In genomic region chr6:37994238-37994637, GRCh38 we compare ENCODE assay signal across 11 cellular contexts.
DNase-seq lines count a peak whose midpoint lies in the region; ATAC-seq and TF ChIP-seq lines count a peak whose summit lies in the region.
"Had no signal": no experiment of that assay in that cellular context is flagged by ENCODE, and none has a peak within 500 bp of the region (broad histone marks: within the 10 kb centered on the region; RNA-seq: fewer than 3 reads in every experiment).

No MANE protein-coding gene starts in this region.

- peaks cover 25 to 62% (median 51%) of the 10 kb centered on the region in 4 donors for H3K4me1 ChIP-seq in esophagus muscularis mucosa
- H3K4me1 ChIP-seq: BLaER1 had no signal

- ATAC-seq in SK-N-SH treated with all-trans-retinoic acid at 6 μM for 48 hours (peak; percentile 35; the same call in 2 of the 3 replicates), HG02970 (IDR thresholded peaks at IDR 0.05; ENCODE audit: low FRiP score, unreplicated experiment) (no peak)
- ATAC-seq: HCT116 had no signal

- intact Hi-C loops in esophagus muscularis mucosa (cut with DNase I), result no loop called here

- no peak overlapping the region for H3K27ac ChIP-seq in esophagus muscularis mucosa (replicated peaks in 1 of 4)
- H3K27ac ChIP-seq: BLaER1 had no signal

- no peak overlapping the region for H3K4me3 ChIP-seq in esophagus muscularis mucosa
- H3K4me3 ChIP-seq: BLaER1 had no signal

- peak; percentile 9 for DNase-seq in Daoy (ENCODE audit: low read depth)
- DNase-seq in NCI-H1417 (lab: John Stamatoyannopoulos, UW), result peak in 2 of 3 experiments; percentile 73
- peak; percentile 18 for DNase-seq in left kidney (ENCODE audit: low read depth, low spot score)
- no peak for DNase-seq in esophagus muscularis mucosa (ENCODE audit: extremely low spot score)
- DNase-seq in HT-29 (ENCODE audit: low spot score), result no peak
- DNase-seq in retina, result no peak
- DNase-seq: mesenchymal stem cell had no signal

- no peaks in the 10 kb centered on the region for H3K9me3 ChIP-seq in esophagus muscularis mucosa

- H3K27me3 ChIP-seq in esophagus muscularis mucosa, result no peaks in the 10 kb centered on the region
- H3K27me3 ChIP-seq: BLaER1 had no signal

- TF ChIP-seq CTCF in esophagus muscularis mucosa (IDR thresholded peaks at IDR 0.05), result no peak

- TF ChIP-seq POLR2A in esophagus muscularis mucosa (IDR thresholded peaks at IDR 0.05; ENCODE audit: low read depth), result no peak

- no peak for TF ChIP-seq EP300 in esophagus muscularis mucosa (IDR thresholded peaks at IDR 0.05)

- no peaks in the 10 kb centered on the region for H3K36me3 ChIP-seq in esophagus muscularis mucosa
- H3K36me3 ChIP-seq: BLaER1 had no signal

- WGBS in esophagus muscularis mucosa, result 50% methylated on average over 2 of the region's 2 CpGs

TF ChIP-seq in SK-N-SH treated with all-trans-retinoic acid at 6 μM for 48 hours, 23 proteins besides CTCF, POLR2A, EP300 and RAD21:
- TF ChIP-seq ZC3H10 (CRISPR knock-in tag; IDR thresholded peaks at IDR 0.05), result no peak
- TF ChIP-seq ZNF8 (CRISPR knock-in tag; IDR thresholded peaks at IDR 0.05), result no peak
- TF ChIP-seq, protein P1, sequence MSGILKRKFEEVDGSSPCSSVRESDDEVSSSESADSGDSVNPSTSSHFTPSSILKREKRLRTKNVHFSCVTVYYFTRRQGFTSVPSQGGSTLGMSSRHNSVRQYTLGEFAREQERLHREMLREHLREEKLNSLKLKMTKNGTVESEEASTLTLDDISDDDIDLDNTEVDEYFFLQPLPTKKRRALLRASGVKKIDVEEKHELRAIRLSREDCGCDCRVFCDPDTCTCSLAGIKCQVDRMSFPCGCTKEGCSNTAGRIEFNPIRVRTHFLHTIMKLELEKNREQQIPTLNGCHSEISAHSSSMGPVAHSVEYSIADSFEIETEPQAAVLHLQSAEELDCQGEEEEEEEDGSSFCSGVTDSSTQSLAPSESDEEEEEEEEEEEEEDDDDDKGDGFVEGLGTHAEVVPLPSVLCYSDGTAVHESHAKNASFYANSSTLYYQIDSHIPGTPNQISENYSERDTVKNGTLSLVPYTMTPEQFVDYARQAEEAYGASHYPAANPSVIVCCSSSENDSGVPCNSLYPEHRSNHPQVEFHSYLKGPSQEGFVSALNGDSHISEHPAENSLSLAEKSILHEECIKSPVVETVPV (CRISPR knock-in tag; IDR thresholded peaks at IDR 0.05), result no peak
- no peak for TF ChIP-seq ISL1 (CRISPR knock-in tag; IDR thresholded peaks at IDR 0.05)
- TF ChIP-seq CSDC2 (CRISPR knock-in tag; IDR thresholded peaks at IDR 0.05), result no peak
- no peak for TF ChIP-seq ZNF565 (CRISPR knock-in tag; conservative IDR thresholded peaks at IDR 0.05; ENCODE audit: low read depth)
- TF ChIP-seq BACH2 (CRISPR knock-in tag; IDR thresholded peaks at IDR 0.05; ENCODE audit: borderline replicate concordance), result no peak
- no peak for TF ChIP-seq RARB (CRISPR knock-in tag; IDR thresholded peaks at IDR 0.05)
- no peak for TF ChIP-seq OSR1 (CRISPR knock-in tag; IDR thresholded peaks at IDR 0.05)
- no peak for TF ChIP-seq ZFP30 (CRISPR knock-in tag; IDR thresholded peaks at IDR 0.05)
- TF ChIP-seq ESRRG (CRISPR knock-in tag; IDR thresholded peaks at IDR 0.05), result no peak
- TF ChIP-seq TCF4 (CRISPR knock-in tag; IDR thresholded peaks at IDR 0.05; ENCODE audit: borderline replicate concordance), result no peak
- TF ChIP-seq ARNTL (CRISPR knock-in tag; IDR thresholded peaks at IDR 0.05; ENCODE audit: borderline replicate concordance, low read depth), result no peak

Comparison
In these comparisons a context has a peak if more than half of its experiments do, and no peak if none do; other contexts are left out.
1. DNase-seq: peak in Daoy (single experiment), NCI-H1417 (2 of 3) and left kidney (single experiment); none in esophagus muscularis mucosa (single experiment), HT-29 (single experiment) and retina (single experiment).